Comparison of ENCODE assay signal across 1 cellular context in genomic region chr12:272942-273906, GRCh38.
TF ChIP-seq lines count a peak whose summit lies in the region.

No MANE protein-coding gene starts in this region.

TF ChIP-seq in IMR-90, 13 proteins besides CTCF, POLR2A, EP300 and RAD21 (continued from another document):
- no peak for TF ChIP-seq NFE2L2 (IDR thresholded peaks at IDR 0.05; ENCODE audit: low read depth, low read length)
TF ChIP-seq in IMR-90: peak in this region for 0.
